ENCODE assay signal across 2 cellular contexts in genomic region chr6:148358196-148358785, GRCh38.
TF ChIP-seq lines count a peak whose summit lies in the region.

No MANE protein-coding gene starts in this region.

TF ChIP-seq in GM23338, 12 proteins besides CTCF, POLR2A, EP300 and RAD21 (continued from another document):
- TF ChIP-seq ZNF462 (CRISPR knock-in tag; IDR thresholded peaks at IDR 0.05), result no peak
- TF ChIP-seq POLR2AphosphoS5 (IDR thresholded peaks at IDR 0.05; ENCODE audit: low read depth), result no peak
- TF ChIP-seq EZH2 (IDR thresholded peaks at IDR 0.05; ENCODE audit: low read depth, unreplicated experiment), result no peak
- no peak for TF ChIP-seq ZNF114 (CRISPR knock-in tag; IDR thresholded peaks at IDR 0.05)
- TF ChIP-seq JUNB (IDR thresholded peaks at IDR 0.05; ENCODE audit: unreplicated experiment), result no peak
- no peak for TF ChIP-seq STAT1 (IDR thresholded peaks at IDR 0.05; ENCODE audit: unreplicated experiment)
- no peak for TF ChIP-seq NANOG (IDR thresholded peaks at IDR 0.05; ENCODE audit: borderline replicate concordance)
- no peak for TF ChIP-seq ZNF331 (CRISPR knock-in tag; IDR thresholded peaks at IDR 0.05; ENCODE audit: low read depth)
- no peak for TF ChIP-seq REST (IDR thresholded peaks at IDR 0.05; ENCODE audit: unreplicated experiment)
- no peak for TF ChIP-seq CREB1 (CRISPR knock-in tag; IDR thresholded peaks at IDR 0.05; ENCODE audit: low read depth)

TF ChIP-seq in WTC11, 78 proteins besides CTCF, POLR2A, EP300 and RAD21 (continued from another document):
- TF ChIP-seq AFF4 (CRISPR knock-in tag; IDR thresholded peaks at IDR 0.05; ENCODE audit: borderline replicate concordance), result no peak
- TF ChIP-seq CDX4 (CRISPR knock-in tag; IDR thresholded peaks at IDR 0.05; ENCODE audit: borderline replicate concordance), result no peak
- no peak for TF ChIP-seq NFYB (CRISPR knock-in tag; conservative IDR thresholded peaks at IDR 0.05; ENCODE audit: low read depth)
- no peak for TF ChIP-seq RELA (CRISPR knock-in tag; IDR thresholded peaks at IDR 0.05; ENCODE audit: borderline replicate concordance)
- TF ChIP-seq NFE2L1 (CRISPR knock-in tag; IDR thresholded peaks at IDR 0.05), result no peak
- no peak for TF ChIP-seq ZNF219 (CRISPR knock-in tag; IDR thresholded peaks at IDR 0.05; ENCODE audit: borderline replicate concordance)
